In the genomic region with DNA sequence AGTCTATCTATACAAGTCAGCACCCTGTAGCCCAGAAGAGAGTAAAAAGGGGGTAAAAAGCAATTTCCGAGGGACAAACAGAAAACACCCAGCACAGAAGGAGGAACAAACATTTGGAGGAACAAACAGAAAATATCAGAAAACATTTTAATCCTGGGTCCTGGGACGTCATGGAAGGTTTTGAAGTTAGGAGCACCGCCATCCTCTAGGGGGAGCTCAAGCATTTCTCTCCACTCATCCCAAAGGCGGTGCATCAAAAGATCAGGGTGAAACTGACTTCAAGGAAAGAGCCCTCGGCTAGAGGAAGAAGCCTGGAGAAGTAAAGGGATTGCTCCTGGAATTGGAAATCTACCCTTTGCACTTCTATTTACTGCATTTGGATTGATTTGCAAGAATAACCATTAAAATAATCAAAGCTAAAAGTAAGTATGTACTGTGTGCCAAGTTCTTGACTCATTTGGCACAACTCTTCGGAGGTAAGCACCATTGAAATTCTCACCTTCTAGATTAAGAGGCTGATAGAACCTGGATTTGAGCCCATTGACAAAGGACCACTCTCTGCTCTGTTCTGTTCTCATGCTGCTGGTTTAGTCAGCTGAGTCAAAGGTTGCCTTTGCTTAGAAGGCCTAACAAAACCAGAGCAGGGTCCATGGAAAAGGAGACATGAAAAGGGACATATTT, we compare ENCODE assay signal across 8 cellular contexts. TPM values are rescaled to one million over a fixed set of nuclear protein-coding genes. Genes with fewer than 3 reads are reported as not detected.
DNase-seq lines count a peak whose midpoint lies in the region; ATAC-seq, FAIRE-seq and TF ChIP-seq lines count a peak whose summit lies in the region.

No MANE protein-coding gene starts in this region.

- no peak overlapping the region for H3K4me3 ChIP-seq in HepG2 (replicated peaks in 1 of 3; ENCODE audit: insufficient read depth in 1 of 3, low read depth in 2 of 3, low read length in 3 of 3)

- H3K27ac ChIP-seq in HepG2 (ENCODE audit: extremely low read length, insufficient read depth, low read length) = no peak overlapping the region

- CTCF ChIA-PET in HepG2 (lab: Yijun Ruan, JAX; ENCODE audit: low intra/inter-chr PET ratio, low total read pairs) = interaction anchor here (2.4 kb wide), 1 partner anchor 560 kb away, joined by 12 read pairs; no protein-coding TSS in a partner anchor

- peaks cover 23% of the 10 kb centered on the region for H3K4me1 ChIP-seq in HepG2 (ENCODE audit: insufficient read depth, low read length)

- no peak overlapping the region for H2AFZ ChIP-seq in HepG2 (ENCODE audit: low read length)

- TF ChIP-seq CTCF in CD14-positive monocyte (IDR thresholded peaks at IDR 0.05) (peak; percentile 94), chondrocyte (IDR thresholded peaks at IDR 0.05) (peak; percentile 96), HepG2 (CRISPR knock-in tag; IDR thresholded peaks at IDR 0.05) (peak; percentile 87)

- H3K36me3 Mint-ChIP-seq in CD14-positive monocyte (peaks cover 0 to 2% of the 10 kb centered on the region in 2 donors), chondrocyte (ENCODE audit: low read depth) (no peaks in the 10 kb centered on the region)

- no TSS peak for BruUV-seq in HepG2 (replicated peaks; lab: Mats Ljungman, UMichigan)

- H3K4me2 ChIP-seq in HepG2 (ENCODE audit: low read depth, low read length) = no peak overlapping the region

- H3K27me3 ChIP-seq in HepG2 (ENCODE audit: control insufficient read depth in 1 of 2, insufficient read depth in 2 of 2, low read length in 2 of 2) = no peaks in the 10 kb centered on the region

- no peak for TF ChIP-seq POLR2A in HepG2 (IDR thresholded peaks at IDR 0.05; ENCODE audit: insufficient read depth in 1 of 2, low read depth in 2 of 2, low read length in 2 of 2)

- DNase-seq in CD14-positive monocyte (ENCODE audit: low spot score) = peak; percentile 50
- peak; percentile 55 for DNase-seq in GM19240 (ENCODE audit: insufficient read length, low spot score)
- peak; percentile 50 for DNase-seq in NCI-H446 treated with DMSO at 0.1 percent for 48 hours (lab: John Stamatoyannopoulos, UW)
- peak; percentile 25 to 55 for DNase-seq in activated CD4-positive, alpha-beta T cell treated with anti-CD3 and anti-CD28 coated beads for 24 hours (ENCODE audit: low read depth in 2 of 2)
- DNase-seq in chondrocyte (ENCODE audit: low spot score) = no peak
- peak; percentile 73 for DNase-seq in HepG2 (ENCODE audit: low spot score)
- peak; percentile 44 for DNase-seq in stimulated activated CD8-positive, alpha-beta memory T cell treated with anti-CD3 and anti-CD28 coated beads, Interleukin-15, amount 100 ng/mL, for 1 hour (ENCODE audit: low read depth)

- no peaks in the 10 kb centered on the region; the same call in 1 of the 2 replicates for H4K20me1 ChIP-seq in HepG2 (ENCODE audit: insufficient read depth, low read length)

- H3K36me3 ChIP-seq in HepG2 (replicated peaks in 1 of 2; ENCODE audit: control insufficient read depth in 1 of 2, insufficient read depth in 2 of 2, low read length in 2 of 2) = no peaks in the 10 kb centered on the region

- no peak overlapping the region for H3K9ac ChIP-seq in HepG2 (ENCODE audit: insufficient read depth, low read depth, low read length)

- FAIRE-seq in HepG2 (lab: Jason Lieb, UNC) = peak; percentile 78

- peaks cover 15% of the 10 kb centered on the region for H3K4me1 Mint-ChIP-seq in CD14-positive monocyte
- H3K4me1 Mint-ChIP-seq in chondrocyte (ENCODE audit: low read depth) = peaks cover 40% of the 10 kb centered on the region

- POLR2A ChIA-PET in HepG2 (lab: Yijun Ruan, JAX) = no interaction called here

- peak; percentile 84 for TF ChIP-seq RAD21 in HepG2 (CRISPR knock-in tag; IDR thresholded peaks at IDR 0.05)

- H3K27me3 Mint-ChIP-seq in CD14-positive monocyte (ENCODE audit: low read depth in 3 of 3) (peaks cover 0 to 5% (median 0%) of the 10 kb centered on the region in 3 donors), chondrocyte (ENCODE audit: low read depth) (no peaks in the 10 kb centered on the region)

- intact Hi-C loops in CD14-positive monocyte (cut with micrococcal nuclease) = loop anchor here (5.0 to 10.0 kb wide), 2 partner anchors 1412 to 1414 kb away; a partner anchor contains a TSS
- intact Hi-C loops in HepG2 (cut with micrococcal nuclease; ENCODE audit: unreplicated experiment) = loop anchor here (1.0 to 5.0 kb wide), 5 partner anchors 89 to 1399 kb away; a partner anchor contains a TSS

- no peaks in the 10 kb centered on the region for H3K9me3 Mint-ChIP-seq in CD14-positive monocyte
- no peaks in the 10 kb centered on the region for H3K9me3 Mint-ChIP-seq in chondrocyte (ENCODE audit: low read depth)

- ATAC-seq in HG03342 (IDR thresholded peaks at IDR 0.05; ENCODE audit: unreplicated experiment) = peak; percentile 79
- ATAC-seq in HepG2 = peak; percentile 86

- H3K27ac Mint-ChIP-seq in CD14-positive monocyte = peak overlapping the region in 1 of 7 donors; percentile 56
- no peak overlapping the region for H3K27ac Mint-ChIP-seq in chondrocyte (ENCODE audit: unreplicated experiment)

- WGBS in HepG2 (ENCODE audit: low lambda C conversion rate) = 25% methylated on average over 6 of the region's 6 CpGs

- in situ Hi-C loops in HepG2 (cut with HindIII; ENCODE audit: extremely low pct_ligation_motif_present, low pct_unique_long_range_greater_than_20kb) = loop anchor here (5.0 to 25.0 kb wide), 3 partner anchors 162 to 559 kb away; a partner anchor contains a TSS

- TF ChIP-seq EP300 in HepG2 (IDR thresholded peaks at IDR 0.05; ENCODE audit: low read depth in 2 of 2, low read length in 2 of 2) = no peak
- no peak for TF ChIP-seq EP300 in HepG2 (CRISPR knock-in tag; IDR thresholded peaks at IDR 0.05; ENCODE audit: borderline replicate concordance)

- peak overlapping the region in 1 of 2 donors; percentile 31 for H3K4me3 Mint-ChIP-seq in CD14-positive monocyte
- no peak overlapping the region for H3K4me3 Mint-ChIP-seq in chondrocyte (ENCODE audit: unreplicated experiment)

- no peaks in the 10 kb centered on the region for H3K79me2 ChIP-seq in HepG2 (ENCODE audit: insufficient read depth, low read length)

- H3K9me3 ChIP-seq in HepG2 (ENCODE audit: low read length) = no peaks in the 10 kb centered on the region

TF ChIP-seq in HepG2, 621 proteins besides CTCF, POLR2A, EP300 and RAD21 (continues in another document):
- peak; percentile 96 for TF ChIP-seq STAG1 (CRISPR knock-in tag; IDR thresholded peaks at IDR 0.05)
- no peak for TF ChIP-seq YEATS4 (CRISPR knock-in tag; IDR thresholded peaks at IDR 0.05; ENCODE audit: borderline replicate concordance)
- no peak for TF ChIP-seq CBFB (CRISPR knock-in tag; IDR thresholded peaks at IDR 0.05)
- TF ChIP-seq KDM3A (CRISPR knock-in tag; IDR thresholded peaks at IDR 0.05; ENCODE audit: low read depth) = no peak

RNA-seq across cellular contexts. Expression of a gene that starts 17.2 kb away (rescaled TPM):
- polyA plus RNA-seq in CD14-positive monocyte (10 to 100 TPM; 29.7 to 32.0 TPM), HepG2 (2011; rRNA removed) (6.7 and 9.3 TPM in 2 replicates)
- total RNA-seq in chondrocyte (10.4 to 12.2 TPM (median 11.0 TPM) in 3 replicates), HepG2 (2016; rRNA removed; fragmentation: Illumina TruSeq; extraction: Trizol) (11.0 and 15.1 TPM in 2 replicates)
- 15.0 and 17.8 TPM in 2 replicates for total RNA-seq in HepG2 (2016; cell fraction: cytosol; rRNA removed; fragmentation: Illumina TruSeq; extraction: Trizol; ENCODE audit: low read depth)
- 12.2 and 14.9 TPM in 2 replicates for total RNA-seq in HepG2 (2016; cell fraction: insoluble cytoplasmic fraction; rRNA removed; fragmentation: Illumina TruSeq; extraction: Trizol)
- 10.9 and 13.1 TPM in 2 replicates for total RNA-seq in HepG2 (2016; cell fraction: membrane; rRNA removed; fragmentation: Illumina TruSeq; extraction: Trizol)
- total RNA-seq in HepG2 (2016; cell fraction: nucleus; rRNA removed; fragmentation: Illumina TruSeq; extraction: Trizol) = 13.4 and 14.0 TPM in 2 replicates
- 5.0 and 6.4 TPM in 2 replicates for polyA plus RNA-seq in HepG2 (2011; cell fraction: cytosol; rRNA removed)
- polyA plus RNA-seq in HepG2 (2011; cell fraction: nucleus; rRNA removed) = 4.1 and 5.2 TPM in 2 replicates
- polyA plus RNA-seq in HepG2 (2012) = 8.6 and 8.9 TPM in 2 replicates
- 3.2 TPM in 2 replicates for polyA plus RNA-seq in HepG2 (2016; cell fraction: cytosol; fragmentation: Illumina TruSeq; extraction: Trizol; ENCODE audit: low read depth)
- 16.2 and 19.6 TPM in 2 replicates for polyA plus RNA-seq in HepG2 (2016; cell fraction: insoluble cytoplasmic fraction; fragmentation: Illumina TruSeq; extraction: Trizol; ENCODE audit: low read depth)
- polyA plus RNA-seq in HepG2 (2016; cell fraction: membrane; fragmentation: Illumina TruSeq; extraction: Trizol; ENCODE audit: low read depth) = 8.7 and 9.2 TPM in 2 replicates
- 10.3 and 10.9 TPM in 2 replicates for polyA plus RNA-seq in HepG2 (2016; cell fraction: nucleus; fragmentation: Illumina TruSeq; extraction: Trizol; ENCODE audit: insufficient read depth, low read depth)
- 11.2 and 11.6 TPM in 2 replicates for polyA minus RNA-seq in HepG2 (2011; rRNA and poly(A)+ RNA removed; ENCODE audit: low replicate concordance)
- 9.3 and 11.3 TPM in 2 replicates for polyA minus RNA-seq in HepG2 (2011; cell fraction: cytosol; rRNA and poly(A)+ RNA removed)
- 37.2 and 39.2 TPM in 2 replicates for polyA minus RNA-seq in HepG2 (2011; cell fraction: nucleus; rRNA and poly(A)+ RNA removed)

RNA-seq across cellular contexts. Expression of a gene that starts 18.5 kb away (rescaled TPM):
- polyA plus RNA-seq in CD14-positive monocyte = 10 to 100 TPM; 10.7 to 12.9 TPM
- 3.6 to 4.9 TPM (median 3.9 TPM) in 3 replicates for total RNA-seq in chondrocyte
- total RNA-seq in HepG2 (2016; rRNA removed; fragmentation: Illumina TruSeq; extraction: Trizol) = 5.2 and 6.8 TPM in 2 replicates
- total RNA-seq in HepG2 (2016; cell fraction: cytosol; rRNA removed; fragmentation: Illumina TruSeq; extraction: Trizol; ENCODE audit: low read depth) = 0.40 and 0.44 TPM in 2 replicates
- 5.0 and 7.1 TPM in 2 replicates for total RNA-seq in HepG2 (2016; cell fraction: insoluble cytoplasmic fraction; rRNA removed; fragmentation: Illumina TruSeq; extraction: Trizol)
- 1.5 and 2.0 TPM in 2 replicates for total RNA-seq in HepG2 (2016; cell fraction: membrane; rRNA removed; fragmentation: Illumina TruSeq; extraction: Trizol)
- 9.2 TPM in 2 replicates for total RNA-seq in HepG2 (2016; cell fraction: nucleus; rRNA removed; fragmentation: Illumina TruSeq; extraction: Trizol)
- polyA plus RNA-seq in HepG2 (2011; rRNA removed) = 3.8 and 4.9 TPM in 2 replicates
- polyA plus RNA-seq in HepG2 (2011; cell fraction: cytosol; rRNA removed) = 2.5 and 3.6 TPM in 2 replicates
- 1.4 and 2.0 TPM in 2 replicates for polyA plus RNA-seq in HepG2 (2011; cell fraction: nucleus; rRNA removed)
- polyA plus RNA-seq in HepG2 (2012) = 4.4 and 4.6 TPM in 2 replicates
- 0.11 TPM in 1 of 2 replicates, not detected in the other for polyA plus RNA-seq in HepG2 (2016; cell fraction: cytosol; fragmentation: Illumina TruSeq; extraction: Trizol; ENCODE audit: low read depth)
- polyA plus RNA-seq in HepG2 (2016; cell fraction: insoluble cytoplasmic fraction; fragmentation: Illumina TruSeq; extraction: Trizol; ENCODE audit: low read depth) = 1.5 and 2.1 TPM in 2 replicates
- polyA plus RNA-seq in HepG2 (2016; cell fraction: membrane; fragmentation: Illumina TruSeq; extraction: Trizol; ENCODE audit: low read depth) = 0.45 and 0.93 TPM in 2 replicates
- polyA plus RNA-seq in HepG2 (2016; cell fraction: nucleus; fragmentation: Illumina TruSeq; extraction: Trizol; ENCODE audit: insufficient read depth, low read depth) = 7.7 and 8.9 TPM in 2 replicates
- polyA minus RNA-seq in HepG2 (2011; rRNA and poly(A)+ RNA removed; ENCODE audit: low replicate concordance) = 0.37 and 2.5 TPM in 2 replicates
- polyA minus RNA-seq in HepG2 (2011; cell fraction: cytosol; rRNA and poly(A)+ RNA removed) = 6.9 and 8.2 TPM in 2 replicates
- 8.8 TPM in 2 replicates for polyA minus RNA-seq in HepG2 (2011; cell fraction: nucleus; rRNA and poly(A)+ RNA removed)
